In genomic region chr1:228809621-228810313, GRCh38 we compare ENCODE assay signal across 12 cellular contexts.
A peak's percentile ranks its signal among the peaks of the same experiment; 100 is the strongest.
DNase-seq lines count a peak whose midpoint lies in the region; ATAC-seq and TF ChIP-seq lines count a peak whose summit lies in the region.
"Had no signal": no experiment of that assay in that cellular context is flagged by ENCODE, and none has a peak within 500 bp of the region (broad histone marks: within the 10 kb centered on the region; RNA-seq: fewer than 3 reads in every experiment).

No MANE protein-coding gene starts in this region.

- dilution Hi-C loops in mammary epithelial cell (cut with HindIII; ENCODE audit: low sequenced_read_pairs) = no loop called here

- no peak for TF ChIP-seq CTCF in mammary epithelial cell (conservative IDR thresholded peaks at IDR 0.05 in 1 of 2, IDR thresholded peaks at IDR 0.05 in 1 of 2; ENCODE audit: extremely low read depth in 1 of 2, insufficient read depth in 1 of 2, low read depth in 1 of 2, low read length in 2 of 2)
- no peak for TF ChIP-seq CTCF in mesothelial cell of epicardium (IDR thresholded peaks at IDR 0.05; ENCODE audit: unreplicated experiment)
- TF ChIP-seq CTCF in stomach (IDR thresholded peaks at IDR 0.05) = no peak
- no peak for TF ChIP-seq CTCF in omental fat pad (IDR thresholded peaks at IDR 0.05)

- peaks cover 15 to 37% (median 25%) of the 10 kb centered on the region in 4 donors for H3K4me1 Mint-ChIP-seq in CD4-positive, CD25-positive, alpha-beta regulatory T cell
- peaks cover 44% of the 10 kb centered on the region for H3K4me1 Mint-ChIP-seq in mesothelial cell of epicardium

- 78% methylated on average over 5 of the region's 5 CpGs for WGBS in mammary epithelial cell (ENCODE audit: low coverage, missing lambda C conversion rate)
- 63 to 78% (median 70%) methylated on average over 5 of the region's 5 CpGs for WGBS in stomach, 5 donors

- in situ Hi-C loops in mammary epithelial cell (cut with MboI; ENCODE audit: low sequenced_read_pairs in 2 of 2) (no loop called here), KBM-7 (cut with MboI; ENCODE audit: low pct_unique_long_range_greater_than_20kb, low sequenced_read_pairs) (no loop called here)

- H4K20me1 ChIP-seq in mammary epithelial cell (ENCODE audit: insufficient read depth, low read length) = no peaks in the 10 kb centered on the region

- no peak overlapping the region for H3K9ac ChIP-seq in mammary epithelial cell (ENCODE audit: insufficient read depth, low read length)

- TF ChIP-seq POLR2A in stomach (IDR thresholded peaks at IDR 0.05) = no peak

- no peaks in the 10 kb centered on the region for H3K9me3 ChIP-seq in CD4-positive, CD25-positive, alpha-beta regulatory T cell (ENCODE audit: control insufficient read depth in 2 of 2, low read length in 2 of 2)
- H3K9me3 ChIP-seq in mammary epithelial cell (replicated peaks; ENCODE audit: insufficient read depth, low read length) = no peaks in the 10 kb centered on the region
- H3K9me3 ChIP-seq in stomach = no peaks in the 10 kb centered on the region

- no peak for TF ChIP-seq EP300 in stomach (IDR thresholded peaks at IDR 0.05)

- intact Hi-C loops in mammary epithelial cell (cut with micrococcal nuclease) (no loop called here), stomach (cut with DNase I; ENCODE audit: low total_unique reads) (no loop called here)

- no peak overlapping the region for H2AFZ ChIP-seq in mammary epithelial cell (ENCODE audit: low read depth, low read length)

- CTCF ChIA-PET in mammary epithelial cell (lab: Charles Lee; ENCODE audit: low non-redundant PET) = no interaction called here

- ATAC-seq in CD4-positive, CD25-positive, alpha-beta regulatory T cell (ENCODE audit: low read depth in 2 of 2) = peak in 1 of 2 donors; percentile 16
- ATAC-seq in omental fat pad (ENCODE audit: low FRiP score) = no peak
- ATAC-seq: naive thymus-derived CD8-positive, alpha-beta T cell had no signal

- H3K27ac Mint-ChIP-seq in CD4-positive, CD25-positive, alpha-beta regulatory T cell = peak overlapping the region in 2 of 3 donors; percentile 52 to 61
- peak overlapping the region; percentile 2 for H3K27ac Mint-ChIP-seq in mesothelial cell of epicardium

- no peaks in the 10 kb centered on the region for H3K27me3 Mint-ChIP-seq in CD4-positive, CD25-positive, alpha-beta regulatory T cell
- H3K27me3 Mint-ChIP-seq in mesothelial cell of epicardium (ENCODE audit: low read depth) = no peaks in the 10 kb centered on the region

- H3K4me3 Mint-ChIP-seq in CD4-positive, CD25-positive, alpha-beta regulatory T cell = peak overlapping the region in 3 of 4 donors; percentile 48 to 71 (median 58)
- no peak overlapping the region for H3K4me3 Mint-ChIP-seq in mesothelial cell of epicardium
- H3K4me3 Mint-ChIP-seq: naive thymus-derived CD8-positive, alpha-beta T cell had no signal

- no peak overlapping the region for H3K4me3 ChIP-seq in CD4-positive, CD25-positive, alpha-beta regulatory T cell (ENCODE audit: low read depth, low read length)
- no peak overlapping the region for H3K4me3 ChIP-seq in mammary epithelial cell (replicated peaks in 1 of 3; ENCODE audit: insufficient read depth in 1 of 3, low read depth in 2 of 3, low read length in 3 of 3)
- no peak overlapping the region for H3K4me3 ChIP-seq in stomach

- no TSS peak for BruUV-seq in mammary epithelial cell (replicated peaks; lab: Mats Ljungman, UMichigan)

- peaks cover 24% of the 10 kb centered on the region for H3K4me1 ChIP-seq in CD4-positive, CD25-positive, alpha-beta regulatory T cell (ENCODE audit: control insufficient read depth, insufficient read depth, low read length, poor library complexity, severe bottlenecking)
- H3K4me1 ChIP-seq in mammary epithelial cell (ENCODE audit: insufficient read depth, low read length) (no peaks in the 10 kb centered on the region), stomach (peaks cover 0 to 30% (median 20%) of the 10 kb centered on the region in 4 donors)

- no peaks in the 10 kb centered on the region for H3K36me3 ChIP-seq in CD4-positive, CD25-positive, alpha-beta regulatory T cell (ENCODE audit: control insufficient read depth, insufficient read depth, low read length)
- no peaks in the 10 kb centered on the region for H3K36me3 ChIP-seq in mammary epithelial cell (ENCODE audit: insufficient read depth, low read length)
- no peaks in the 10 kb centered on the region for H3K36me3 ChIP-seq in stomach

- H3K4me2 ChIP-seq in mammary epithelial cell (ENCODE audit: insufficient read depth, low read depth, low read length) = no peak overlapping the region

- no peaks in the 10 kb centered on the region for H3K27me3 ChIP-seq in CD4-positive, CD25-positive, alpha-beta regulatory T cell (ENCODE audit: control insufficient read depth, insufficient read depth, low read length)
- H3K27me3 ChIP-seq in mammary epithelial cell (ENCODE audit: insufficient read depth, low read length) (no peaks in the 10 kb centered on the region), stomach (no peaks in the 10 kb centered on the region)

- peak in 1 of 3 donors; percentile 83 for DNase-seq in CD4-positive, CD25-positive, alpha-beta regulatory T cell
- DNase-seq in HT-29 (ENCODE audit: low spot score) = peak; percentile 92
- DNase-seq in mammary epithelial cell = peak; percentile 9
- DNase-seq in mesothelial cell of epicardium (ENCODE audit: low spot score in 2 of 2, unreplicated experiment in 2 of 2) = no peak
- no peak for DNase-seq in stomach
- no peak for DNase-seq in KBM-7
- DNase-seq in omental fat pad (ENCODE audit: low spot score) = no peak
- DNase-seq in inferior parietal cortex (ENCODE audit: extremely low spot score) = no peak
- DNase-seq: CD8-positive, alpha-beta memory T cell; naive thymus-derived CD8-positive, alpha-beta T cell; NCI-H1092 treated with DMSO at 0.1 percent for 48 hours had no signal

- H3K27ac ChIP-seq in CD4-positive, CD25-positive, alpha-beta regulatory T cell (ENCODE audit: insufficient read depth, low read length, poor library complexity, severe bottlenecking) = no peak overlapping the region
- H3K27ac ChIP-seq in mammary epithelial cell (ENCODE audit: insufficient read depth, low read depth, low read length) = no peak overlapping the region
- peak overlapping the region in 1 of 5 donors; percentile 12 for H3K27ac ChIP-seq in stomach
- H3K27ac ChIP-seq: HL-60 had no signal

- no peaks in the 10 kb centered on the region for H3K9me3 Mint-ChIP-seq in CD4-positive, CD25-positive, alpha-beta regulatory T cell
- peaks cover 3% of the 10 kb centered on the region for H3K9me3 Mint-ChIP-seq in mesothelial cell of epicardium
- H3K9me3 Mint-ChIP-seq: CD8-positive, alpha-beta memory T cell; naive thymus-derived CD8-positive, alpha-beta T cell had no signal

- H3K79me2 ChIP-seq in mammary epithelial cell (ENCODE audit: insufficient read depth, low read length) = no peaks in the 10 kb centered on the region

- H3K36me3 Mint-ChIP-seq in CD4-positive, CD25-positive, alpha-beta regulatory T cell = no peaks in the 10 kb centered on the region
- no peaks in the 10 kb centered on the region for H3K36me3 Mint-ChIP-seq in mesothelial cell of epicardium
- H3K36me3 Mint-ChIP-seq: CD8-positive, alpha-beta memory T cell; naive thymus-derived CD8-positive, alpha-beta T cell had no signal

Comparison
In these comparisons a context has a peak if more than half of its experiments do, and no peak if none do; other contexts are left out.
1. DNase-seq: peak in HT-29 (single experiment) and mammary epithelial cell (single experiment); none in mesothelial cell of epicardium (0 of 2), stomach (single experiment), KBM-7 (single experiment), omental fat pad (single experiment) and inferior parietal cortex (single experiment).